ENCODE assay signal across 19 cellular contexts in genomic region chr19:45899919-45900589, GRCh38. TPM values are rescaled to one million over a fixed set of nuclear protein-coding genes. Genes with fewer than 3 reads are reported as not detected.
DNase-seq lines count a peak whose midpoint lies in the region; ATAC-seq and TF ChIP-seq lines count a peak whose summit lies in the region.
"Had no signal": no experiment of that assay in that cellular context is flagged by ENCODE, and none has a peak within 500 bp of the region (broad histone marks: within the 10 kb centered on the region; RNA-seq: fewer than 3 reads in every experiment).

No MANE protein-coding gene starts in this region.

- peaks cover 21% of the 10 kb centered on the region; the same call in 1 of the 2 replicates for H3F3A ChIP-seq in GM23338 (replicated peaks; ENCODE audit: low read depth)

- no peaks in the 10 kb centered on the region; the same call in none of the 2 replicates for H4K20me1 ChIP-seq in GM23338 (replicated peaks; ENCODE audit: insufficient read depth)

- no peak overlapping the region for H3K4me2 ChIP-seq in GM23338

- H2AFZ ChIP-seq in GM23338 = no peak overlapping the region

- peak overlapping the region in 4 of 7 donors; percentile 2 to 38 (median 9) for H3K27ac Mint-ChIP-seq in CD14-positive monocyte
- H3K27ac Mint-ChIP-seq in GM23338 = no peak overlapping the region
- H3K27ac Mint-ChIP-seq in activated T-helper 2 cell treated with anti-CD3 and anti-CD28 coated beads, Interferon-gamma antibody, Interleukin-2, Interleukin-4, amounts not matched to agents 10 μg/mL and 5 μg/mL and 100 μg/mL, durations not matched to agents 14 hours and 24 hours and 36 hours = no peak overlapping the region
- H3K27ac Mint-ChIP-seq in naive thymus-derived CD4-positive, alpha-beta T cell = peak overlapping the region in 3 of 9 donors; percentile 6 to 43 (median 10)

- no peak overlapping the region for H3K27ac ChIP-seq in GM23338 (ENCODE audit: low read depth)
- H3K27ac ChIP-seq in naive thymus-derived CD4-positive, alpha-beta T cell (ENCODE audit: low read depth, low read length) = no peak overlapping the region
- H3K27ac ChIP-seq: epithelial cell of prostate had no signal

- H3K27me3 ChIP-seq in GM23338 (ENCODE audit: insufficient read depth) = peaks cover 23% of the 10 kb centered on the region
- no peaks in the 10 kb centered on the region for H3K27me3 ChIP-seq in naive thymus-derived CD4-positive, alpha-beta T cell (ENCODE audit: control insufficient read depth in 2 of 2, insufficient read depth in 2 of 2, low read length in 2 of 2)
- H3K27me3 ChIP-seq: adrenal gland, gastroesophageal sphincter, pancreas, tibial nerve had no signal

- H3K36me3 Mint-ChIP-seq in CD14-positive monocyte = peaks cover 31 to 48% of the 10 kb centered on the region in 2 donors
- H3K36me3 Mint-ChIP-seq in GM23338 (ENCODE audit: low read depth) = peaks cover 26% of the 10 kb centered on the region
- H3K36me3 Mint-ChIP-seq in activated T-helper 2 cell treated with anti-CD3 and anti-CD28 coated beads, Interferon-gamma antibody, Interleukin-2, Interleukin-4, amounts not matched to agents 10 μg/mL and 5 μg/mL and 100 μg/mL, durations not matched to agents 14 hours and 24 hours and 36 hours (ENCODE audit: low read depth) = peaks cover 29% of the 10 kb centered on the region
- peaks cover 5 to 24% (median 10%) of the 10 kb centered on the region in 5 donors for H3K36me3 Mint-ChIP-seq in naive thymus-derived CD4-positive, alpha-beta T cell

- H3K9me3 Mint-ChIP-seq in CD14-positive monocyte = peaks cover 0 to 3% (median 0%) of the 10 kb centered on the region in 7 donors
- no peaks in the 10 kb centered on the region; the same call in 2 of the 3 replicates for H3K9me3 Mint-ChIP-seq in GM23338
- H3K9me3 Mint-ChIP-seq in activated T-helper 2 cell treated with anti-CD3 and anti-CD28 coated beads, Interferon-gamma antibody, Interleukin-2, Interleukin-4, amounts not matched to agents 10 μg/mL and 5 μg/mL and 100 μg/mL, durations not matched to agents 14 hours and 24 hours and 36 hours = no peaks in the 10 kb centered on the region
- H3K9me3 Mint-ChIP-seq in naive thymus-derived CD4-positive, alpha-beta T cell = no peaks in the 10 kb centered on the region

- H3K27me3 Mint-ChIP-seq in CD14-positive monocyte (ENCODE audit: low read depth in 3 of 3) (peaks cover 3 to 11% (median 10%) of the 10 kb centered on the region in 3 donors), GM23338 (ENCODE audit: insufficient read depth, low read depth, poor library complexity) (peaks cover 20% of the 10 kb centered on the region)
- no peaks in the 10 kb centered on the region for H3K27me3 Mint-ChIP-seq in activated T-helper 2 cell treated with anti-CD3 and anti-CD28 coated beads, Interferon-gamma antibody, Interleukin-2, Interleukin-4, amounts not matched to agents 10 μg/mL and 5 μg/mL and 100 μg/mL, durations not matched to agents 14 hours and 24 hours and 36 hours (ENCODE audit: low read depth)
- peaks cover 0 to 5% (median 0%) of the 10 kb centered on the region in 5 donors for H3K27me3 Mint-ChIP-seq in naive thymus-derived CD4-positive, alpha-beta T cell

- POLR2A ChIA-PET in naive thymus-derived CD4-positive, alpha-beta T cell (lab: Charles Lee) = interaction anchor here (1.8 to 3.9 kb wide), 3 partner anchors 9 to 37 kb away, joined by 4 to 42 read pairs (median 5); partner anchors contain the start of genes IRF2BP1 and SYMPK
- POLR2A ChIA-PET in HEK293T (lab: Yijun Ruan, JAX) = interaction anchor here (1.3 kb wide), 1 partner anchor 28 kb away, joined by 4 read pairs; no protein-coding TSS in a partner anchor

- H3K79me2 ChIP-seq in GM23338 (replicated peaks; ENCODE audit: insufficient read depth) = no peaks in the 10 kb centered on the region

- no peaks in the 10 kb centered on the region for H3K9me2 ChIP-seq in GM23338 (ENCODE audit: insufficient read depth)

- peaks cover 6% of the 10 kb centered on the region; the same call in 1 of the 2 replicates for H3K4me1 ChIP-seq in GM23338 (ENCODE audit: insufficient read depth)
- H3K4me1 ChIP-seq in naive thymus-derived CD4-positive, alpha-beta T cell (ENCODE audit: control insufficient read depth in 2 of 2, insufficient read depth in 2 of 2, low read length in 2 of 2) = peaks cover 0 to 5% of the 10 kb centered on the region in 2 donors

- CTCF ChIA-PET in naive thymus-derived CD4-positive, alpha-beta T cell (lab: Charles Lee) = interaction anchor here (1.4 kb wide), 1 partner anchor 14 kb away, joined by 3 read pairs; the partner anchor contains the start of gene IRF2BP1
- CTCF ChIA-PET in HEK293T (lab: Yijun Ruan, JAX) = interaction anchor here (0.5 kb wide), 1 partner anchor 106 kb away, joined by 3 read pairs; no protein-coding TSS in a partner anchor

- peaks cover 28% of the 10 kb centered on the region for H3K4me1 Mint-ChIP-seq in CD14-positive monocyte
- H3K4me1 Mint-ChIP-seq in GM23338 = peaks cover 11% of the 10 kb centered on the region
- H3K4me1 Mint-ChIP-seq in activated T-helper 2 cell treated with anti-CD3 and anti-CD28 coated beads, Interferon-gamma antibody, Interleukin-2, Interleukin-4, amounts not matched to agents 10 μg/mL and 5 μg/mL and 100 μg/mL, durations not matched to agents 14 hours and 24 hours and 36 hours (ENCODE audit: low read depth) = peaks cover 8% of the 10 kb centered on the region
- peaks cover 10 to 25% (median 17%) of the 10 kb centered on the region in 7 donors for H3K4me1 Mint-ChIP-seq in naive thymus-derived CD4-positive, alpha-beta T cell

- TF ChIP-seq CTCF in CD14-positive monocyte (IDR thresholded peaks at IDR 0.05) (no peak), GM23338 (conservative IDR thresholded peaks at IDR 0.05; ENCODE audit: low read depth in 2 of 2) (no peak)

- H3K4me3 ChIP-seq in GM23338 = no peak overlapping the region; the same call in 1 of the 2 replicates
- no peak overlapping the region for H3K4me3 ChIP-seq in naive thymus-derived CD4-positive, alpha-beta T cell (ENCODE audit: low read length)

- no peak for DNase-seq in CD14-positive monocyte (ENCODE audit: low spot score)
- no peak for DNase-seq in GM23338 (ENCODE audit: low spot score)
- no peak for DNase-seq in activated T-helper 2 cell treated with anti-CD3 and anti-CD28 coated beads, Interferon-gamma antibody, Interleukin-2, Interleukin-4, amounts not matched to agents 10 μg/mL and 5 μg/mL and 100 μg/mL, durations not matched to agents 14 hours and 24 hours and 36 hours (ENCODE audit: low spot score)
- no peak for DNase-seq in naive thymus-derived CD4-positive, alpha-beta T cell
- no peak for DNase-seq in HEK293T (ENCODE audit: extremely low spot score)
- no peak for DNase-seq in cerebellar cortex (ENCODE audit: low spot score)
- DNase-seq: adrenal gland, C1 segment of cervical spinal cord, NCI-H2081 treated with DMSO at 0.1 percent for 48 hours, NCI-H69, pancreas had no signal

- intact Hi-C loops in CD14-positive monocyte (cut with micrococcal nuclease) = loop anchor here in 1 of 2 donors (5.0 kb wide), 1 partner anchor 38 kb away; the partner anchor contains the start of genes FOXA3 and SYMPK
- intact Hi-C loops in activated T-helper 2 cell treated with anti-CD3 and anti-CD28 coated beads, Interferon-gamma antibody, Interleukin-2, Interleukin-4, amounts not matched to agents 10 μg/mL and 5 μg/mL and 100 μg/mL, durations not matched to agents 14 hours and 24 hours and 36 hours (cut with micrococcal nuclease) = loop anchor here (5.0 kb wide), 1 partner anchor 97 kb away; the partner anchor contains the start of gene CCDC61
- intact Hi-C loops in naive thymus-derived CD4-positive, alpha-beta T cell (cut with micrococcal nuclease) = loop anchor here (5.0 kb wide), 3 partner anchors 117 to 1372 kb away; partner anchors contain the start of genes CALM3 (in 1 of the 2) and INAFM1 (in 1 of the 2)

- no peaks in the 10 kb centered on the region for H3K36me3 ChIP-seq in GM23338 (ENCODE audit: insufficient read depth)
- peaks cover 0 to 33% (median 0%) of the 10 kb centered on the region in 3 experiments for H3K36me3 ChIP-seq in naive thymus-derived CD4-positive, alpha-beta T cell (ENCODE audit: control insufficient read depth in 2 of 3, insufficient read depth in 3 of 3, low read length in 3 of 3)

- H3K9me3 ChIP-seq in naive thymus-derived CD4-positive, alpha-beta T cell (ENCODE audit: control insufficient read depth in 2 of 3, low read length in 3 of 3) = no peaks in the 10 kb centered on the region
- H3K9me3 ChIP-seq: adrenal gland, gastroesophageal sphincter, pancreas, tibial nerve had no signal

- H3K4me3 Mint-ChIP-seq in CD14-positive monocyte (no peak overlapping the region), GM23338 (peak overlapping the region; percentile 68; the same call in 1 of the 3 replicates)
- H3K4me3 Mint-ChIP-seq in activated T-helper 2 cell treated with anti-CD3 and anti-CD28 coated beads, Interferon-gamma antibody, Interleukin-2, Interleukin-4, amounts not matched to agents 10 μg/mL and 5 μg/mL and 100 μg/mL, durations not matched to agents 14 hours and 24 hours and 36 hours (ENCODE audit: low read depth) = peak overlapping the region; percentile 5
- H3K4me3 Mint-ChIP-seq in naive thymus-derived CD4-positive, alpha-beta T cell = peak overlapping the region in 8 of 10 donors; percentile 49 to 98 (median 62)

- ATAC-seq in GM23338 (no peak), GM18867 (IDR thresholded peaks at IDR 0.05; ENCODE audit: unreplicated experiment) (no peak), HG02981 (IDR thresholded peaks at IDR 0.05; ENCODE audit: unreplicated experiment) (no peak)
- no peak for ATAC-seq in naive thymus-derived CD4-positive, alpha-beta T cell
- ATAC-seq: activated CD4-positive, CD25-positive, alpha-beta regulatory T cell treated with anti-CD3 and anti-CD28 coated beads, Interleukin-2, amount 50 U/mL, for 24 hours; gastroesophageal sphincter; pancreas had no signal

RNA-seq across cellular contexts. Expression of gene MYPOP, which starts 2.4 kb away (rescaled TPM):
- polyA plus RNA-seq in CD14-positive monocyte (under 1 TPM; 0.08 to 0.39 TPM), GM23338 (2016; fragmentation: Nextera tagmentation; extraction: Ambion mirVana) (2.7 and 3.0 TPM in 2 replicates)
- total RNA-seq in GM23338 (2014; rRNA removed; shearing (Covaris generic)) = 6.9 and 7.9 TPM in 2 replicates
- total RNA-seq in activated T-helper 2 cell treated with anti-CD3 and anti-CD28 coated beads, Interferon-gamma antibody, Interleukin-2, Interleukin-4, amounts not matched to agents 10 μg/mL and 5 μg/mL and 100 μg/mL, durations not matched to agents 14 hours and 24 hours and 36 hours = 7.3 and 8.6 TPM in 2 replicates
- 10 to 100 TPM in 3 of 5 experiments, 1 to 10 TPM in 2; 7.0 to 14.5 (median 11.2) TPM for total RNA-seq in naive thymus-derived CD4-positive, alpha-beta T cell
- under 1 TPM; 0.15 to 0.40 TPM for polyA plus RNA-seq in naive thymus-derived CD4-positive, alpha-beta T cell

RNA-seq across cellular contexts. Expression of gene IRF2BP1, which starts 14.1 kb away (rescaled TPM):
- polyA plus RNA-seq in CD14-positive monocyte = 1 to 10 TPM; 2.0 to 2.1 TPM
- total RNA-seq in GM23338 (2014; rRNA removed; shearing (Covaris generic)) = 36.0 and 41.6 TPM in 2 replicates
- polyA plus RNA-seq in GM23338 (2016; fragmentation: Nextera tagmentation; extraction: Ambion mirVana) = 9.7 and 10.4 TPM in 2 replicates
- total RNA-seq in activated T-helper 2 cell treated with anti-CD3 and anti-CD28 coated beads, Interferon-gamma antibody, Interleukin-2, Interleukin-4, amounts not matched to agents 10 μg/mL and 5 μg/mL and 100 μg/mL, durations not matched to agents 14 hours and 24 hours and 36 hours = 15.7 and 17.1 TPM in 2 replicates
- 10 to 100 TPM; 16.4 to 38.7 (median 26.5) TPM for total RNA-seq in naive thymus-derived CD4-positive, alpha-beta T cell
- 10 to 100 TPM in 1 of 2 donors, 1 to 10 TPM in 1; 6.2 to 11.6 TPM for polyA plus RNA-seq in naive thymus-derived CD4-positive, alpha-beta T cell

RNA-seq across cellular contexts. Expression of gene NANOS2, which starts 14.5 kb away (rescaled TPM):
- polyA plus RNA-seq in CD14-positive monocyte (not detected), GM23338 (2016; fragmentation: Nextera tagmentation; extraction: Ambion mirVana) (0.11 TPM in 1 of 2 replicates, not detected in the other)
- 0.14 TPM in 1 of 2 replicates, not detected in the other for total RNA-seq in GM23338 (2014; rRNA removed; shearing (Covaris generic))
- not detected in 2 replicates for total RNA-seq in activated T-helper 2 cell treated with anti-CD3 and anti-CD28 coated beads, Interferon-gamma antibody, Interleukin-2, Interleukin-4, amounts not matched to agents 10 μg/mL and 5 μg/mL and 100 μg/mL, durations not matched to agents 14 hours and 24 hours and 36 hours
- total RNA-seq in naive thymus-derived CD4-positive, alpha-beta T cell = not detected
- not detected for polyA plus RNA-seq in naive thymus-derived CD4-positive, alpha-beta T cell
- total RNA-seq: adrenal gland; gastroesophageal sphincter; mesenteric fat pad; pancreas; T-helper 1 cell treated with Interleukin-12 subunit alpha and Interleukin-12 subunit beta and Interleukin-4 antibody, amounts not matched to agents 30 ng/mL and 1 ng/mL, for 36 hours; tibial nerve had no signal
- polyA plus RNA-seq: adrenal gland, pancreas had no signal

RNA-seq across cellular contexts. Expression of gene FOXA3, which starts 35.9 kb away (rescaled TPM):
- polyA plus RNA-seq in CD14-positive monocyte = not detected
- 15.1 and 17.5 TPM in 2 replicates for total RNA-seq in GM23338 (2014; rRNA removed; shearing (Covaris generic))
- polyA plus RNA-seq in GM23338 (2016; fragmentation: Nextera tagmentation; extraction: Ambion mirVana) = 11.1 and 11.7 TPM in 2 replicates
- total RNA-seq in activated T-helper 2 cell treated with anti-CD3 and anti-CD28 coated beads, Interferon-gamma antibody, Interleukin-2, Interleukin-4, amounts not matched to agents 10 μg/mL and 5 μg/mL and 100 μg/mL, durations not matched to agents 14 hours and 24 hours and 36 hours = 0.37 and 0.60 TPM in 2 replicates
- total RNA-seq in naive thymus-derived CD4-positive, alpha-beta T cell = not detected
- not detected for polyA plus RNA-seq in naive thymus-derived CD4-positive, alpha-beta T cell
- total RNA-seq: adrenal gland; mesenteric fat pad; T-helper 1 cell treated with Interleukin-12 subunit alpha and Interleukin-12 subunit beta and Interleukin-4 antibody, amounts not matched to agents 30 ng/mL and 1 ng/mL, for 36 hours; tibial nerve had no signal

RNA-seq across cellular contexts. Expression of gene SYMPK, which starts 37.1 kb away (rescaled TPM):
- polyA plus RNA-seq in CD14-positive monocyte (10 to 100 TPM in 1 of 2 donors, 1 to 10 TPM in 1; 5.6 to 15.7 TPM), GM23338 (2016; fragmentation: Nextera tagmentation; extraction: Ambion mirVana) (33.9 and 36.8 TPM in 2 replicates)
- 64.0 and 82.1 TPM in 2 replicates for total RNA-seq in GM23338 (2014; rRNA removed; shearing (Covaris generic))
- 121 and 131 TPM in 2 replicates for total RNA-seq in activated T-helper 2 cell treated with anti-CD3 and anti-CD28 coated beads, Interferon-gamma antibody, Interleukin-2, Interleukin-4, amounts not matched to agents 10 μg/mL and 5 μg/mL and 100 μg/mL, durations not matched to agents 14 hours and 24 hours and 36 hours
- total RNA-seq in naive thymus-derived CD4-positive, alpha-beta T cell = 100 to 1,000 TPM in 1 of 5 experiments, 10 to 100 TPM in 4; 81.3 to 110 (median 96.4) TPM
- polyA plus RNA-seq in naive thymus-derived CD4-positive, alpha-beta T cell = 10 to 100 TPM in 1 of 2 donors, 1 to 10 TPM in 1; 9.9 to 22.7 TPM

Comparison
In these comparisons a context has a peak if more than half of its experiments do, and no peak if none do; other contexts are left out.
1. H3K27ac Mint-ChIP-seq: peak in CD14-positive monocyte (4 of 7); none in GM23338 (single experiment) and activated T-helper 2 cell treated with anti-CD3 and anti-CD28 coated beads, Interferon-gamma antibody, Interleukin-2, Interleukin-4, amounts not matched to agents 10 μg/mL and 5 μg/mL and 100 μg/mL, durations not matched to agents 14 hours and 24 hours and 36 hours (single experiment).
2. H3K4me3 Mint-ChIP-seq: peak in GM23338 (single experiment), activated T-helper 2 cell treated with anti-CD3 and anti-CD28 coated beads, Interferon-gamma antibody, Interleukin-2, Interleukin-4, amounts not matched to agents 10 μg/mL and 5 μg/mL and 100 μg/mL, durations not matched to agents 14 hours and 24 hours and 36 hours (single experiment) and naive thymus-derived CD4-positive, alpha-beta T cell (8 of 10); none in CD14-positive monocyte (0 of 2).